38 cellular contexts compared by ENCODE assay signal in genomic region chr1:198590454-198590853, GRCh38. TPM values are rescaled to one million over a fixed set of nuclear protein-coding genes. Genes with fewer than 3 reads are reported as not detected.
"Had no signal": no experiment of that assay in that cellular context is flagged by ENCODE, and none has a peak within 500 bp of the region (broad histone marks: within the 10 kb centered on the region; RNA-seq: fewer than 3 reads in every experiment).

No MANE protein-coding gene starts in this region.

- H3K4me1 ChIP-seq: adrenal gland, breast epithelium, colonic mucosa, esophagus squamous epithelium, gastroesophageal sphincter had no signal

- H3K27me3 Mint-ChIP-seq: activated CD4-positive, alpha-beta memory T cell treated with anti-CD3 and anti-CD28 coated beads for 36 hours; activated CD4-positive, alpha-beta T cell treated with anti-CD3 and anti-CD28 coated beads for 36 hours; activated CD4-positive, alpha-beta T cell treated with anti-CD3 and anti-CD28 coated beads, Interleukin-2, amount 10 ng/mL, durations not matched to agents 24 days and 14 days; activated CD8-positive, alpha-beta memory T cell treated with anti-CD3 and anti-CD28 coated beads, Interleukin-2, amount 10 ng/mL, durations not matched to agents 7 days and 5 days; activated naive CD4-positive, alpha-beta T cell treated with anti-CD3 and anti-CD28 coated beads, Interleukin-2, amount 50 U/mL, for 24 hours; brain had no signal

- H3K36me3 ChIP-seq: adrenal gland, breast epithelium, cardiac muscle cell, colonic mucosa, esophagus squamous epithelium, gastroesophageal sphincter had no signal

- H3K9me3 ChIP-seq: colonic mucosa had no signal

- FAIRE-seq: endometrium, endothelial cell of umbilical vein had no signal

- H3K4me3 Mint-ChIP-seq: activated CD4-positive, alpha-beta memory T cell treated with anti-CD3 and anti-CD28 coated beads for 36 hours; activated CD4-positive, alpha-beta T cell treated with anti-CD3 and anti-CD28 coated beads for 36 hours; activated CD4-positive, alpha-beta T cell treated with anti-CD3 and anti-CD28 coated beads, Interleukin-2, amount 10 ng/mL, durations not matched to agents 24 days and 14 days; activated CD8-positive, alpha-beta memory T cell treated with anti-CD3 and anti-CD28 coated beads, Interleukin-2, amount 10 ng/mL, durations not matched to agents 7 days and 5 days; activated CD8-positive, alpha-beta T cell treated with anti-CD3 and anti-CD28 coated beads, Interleukin-2, amount 10 ng/mL, durations not matched to agents 7 days and 5 days; activated naive CD4-positive, alpha-beta T cell treated with anti-CD3 and anti-CD28 coated beads for 36 hours; activated naive CD4-positive, alpha-beta T cell treated with anti-CD3 and anti-CD28 coated beads, Interleukin-2, amount 50 U/mL, for 24 hours; activated T-helper 1 cell treated with anti-CD3 and anti-CD28 coated beads, Interleukin-12 subunit alpha, Interleukin-12 subunit beta, Interleukin-2, Interleukin-4 antibody, amounts not matched to agents 30 ng/mL and 10 ng/mL and 1 ng/mL, durations not matched to agents 14 hours and 24 hours and 36 hours; brain had no signal

- H3K4me3 ChIP-seq: adrenal gland, breast epithelium, cardiac muscle cell, colonic mucosa, esophagus squamous epithelium, gastroesophageal sphincter had no signal

- H3K27ac ChIP-seq: adrenal gland, breast epithelium, cardiac muscle cell, colonic mucosa, epithelial cell of prostate, esophagus squamous epithelium, gastroesophageal sphincter had no signal

- H3K27me3 ChIP-seq: adrenal gland, breast epithelium, cardiac muscle cell, colonic mucosa, esophagus squamous epithelium, gastroesophageal sphincter had no signal

- H3K4me1 Mint-ChIP-seq: brain had no signal

- H3K36me3 Mint-ChIP-seq: brain had no signal

- DNase-seq: activated CD4-positive, alpha-beta memory T cell treated with anti-CD3 and anti-CD28 coated beads for 36 hours; activated CD4-positive, alpha-beta T cell treated with anti-CD3 and anti-CD28 coated beads for 36 hours; activated CD4-positive, alpha-beta T cell treated with anti-CD3 and anti-CD28 coated beads, Interleukin-2, amount 10 ng/mL, durations not matched to agents 24 days and 14 days; activated CD4-positive, CD25-positive, alpha-beta regulatory T cell; activated CD4-positive, CD25-positive, alpha-beta regulatory T cell treated with anti-CD3 and anti-CD28 coated beads, Interleukin-2, amount 50 U/mL, for 72 hours; activated CD8-positive, alpha-beta memory T cell treated with anti-CD3 and anti-CD28 coated beads, Interleukin-2, amount 10 ng/mL, durations not matched to agents 7 days and 5 days; activated CD8-positive, alpha-beta memory T cell treated with anti-CD3 and anti-CD28 coated beads, Interleukin-2, amount 50 U/mL, for 4 hours; activated CD8-positive, alpha-beta T cell treated with anti-CD3 and anti-CD28 coated beads, Interleukin-2, amount 10 ng/mL, durations not matched to agents 7 days and 5 days; activated effector memory CD4-positive, alpha-beta T cell treated with anti-CD3 and anti-CD28 coated beads, Interleukin-2, amount 50 U/mL, for 16 hours; activated naive CD4-positive, alpha-beta T cell treated with anti-CD3 and anti-CD28 coated beads for 36 hours; activated T-cell treated with anti-CD3 and anti-CD28 coated beads, Interleukin-2, amount 50 U/mL, for 1 hour; activated T-cell treated with anti-CD3 and anti-CD28 coated beads, Interleukin-2, amount 50 U/mL, for 48 hours; adrenal gland; amygdala; aorta; central memory CD4-positive, alpha-beta T cell; cerebellar nuclear complex; colonic mucosa; effector CD8-positive, alpha-beta T cell; esophagus squamous epithelium; foreskin melanocyte; T-helper 2 cell had no signal

- H3K27ac Mint-ChIP-seq: activated CD4-positive, alpha-beta T cell treated with anti-CD3 and anti-CD28 coated beads for 36 hours; activated CD4-positive, alpha-beta T cell treated with anti-CD3 and anti-CD28 coated beads, Interleukin-2, amount 10 ng/mL, durations not matched to agents 24 days and 14 days; activated CD8-positive, alpha-beta memory T cell treated with anti-CD3 and anti-CD28 coated beads, Interleukin-2, amount 10 ng/mL, durations not matched to agents 7 days and 5 days; activated CD8-positive, alpha-beta T cell treated with anti-CD3 and anti-CD28 coated beads, Interleukin-2, amount 10 ng/mL, durations not matched to agents 7 days and 5 days; activated naive CD4-positive, alpha-beta T cell treated with anti-CD3 and anti-CD28 coated beads for 36 hours; activated naive CD4-positive, alpha-beta T cell treated with anti-CD3 and anti-CD28 coated beads, Interleukin-2, amount 50 U/mL, for 24 hours; activated T-helper 1 cell treated with anti-CD3 and anti-CD28 coated beads, Interleukin-12 subunit alpha, Interleukin-12 subunit beta, Interleukin-2, Interleukin-4 antibody, amounts not matched to agents 30 ng/mL and 10 ng/mL and 1 ng/mL, durations not matched to agents 14 hours and 24 hours and 36 hours; activated T-helper 2 cell treated with anti-CD3 and anti-CD28 coated beads, Interferon-gamma antibody, Interleukin-2, Interleukin-4, amounts not matched to agents 10 μg/mL and 5 μg/mL and 100 μg/mL, durations not matched to agents 14 hours and 24 hours and 36 hours; brain had no signal

- ATAC-seq: activated CD4-positive, alpha-beta T cell treated with anti-CD3 and anti-CD28 coated beads for 36 hours; activated CD8-positive, alpha-beta memory T cell treated with anti-CD3 and anti-CD28 coated beads, Interleukin-2, amount 10 ng/mL, durations not matched to agents 7 days and 5 days; activated CD8-positive, alpha-beta T cell treated with anti-CD3 and anti-CD28 coated beads, Interleukin-2, amount 10 ng/mL, durations not matched to agents 7 days and 5 days; gastroesophageal sphincter had no signal

RNA-seq across cellular contexts. Expression of gene PTPRC, which starts 48.4 kb away (rescaled TPM):
- total RNA-seq: cardiac muscle cell, dermis microvascular lymphatic vessel endothelial cell, endothelial cell of umbilical vein, glomerular endothelial cell had no signal
- polyA plus RNA-seq: cardiac muscle cell, endothelial cell of umbilical vein had no signal

RNA-seq across cellular contexts. Expression of gene ATP6V1G3, which starts 50.0 kb away (rescaled TPM):
- total RNA-seq: activated CD4-positive, alpha-beta memory T cell treated with anti-CD3 and anti-CD28 coated beads for 36 hours; activated CD4-positive, alpha-beta T cell treated with anti-CD3 and anti-CD28 coated beads for 36 hours; activated CD4-positive, alpha-beta T cell treated with anti-CD3 and anti-CD28 coated beads, Interleukin-2, amount 10 ng/mL, durations not matched to agents 24 days and 14 days; activated CD8-positive, alpha-beta memory T cell treated with anti-CD3 and anti-CD28 coated beads for 36 hours; activated CD8-positive, alpha-beta memory T cell treated with anti-CD3 and anti-CD28 coated beads, Interleukin-2, amount 10 ng/mL, durations not matched to agents 7 days and 5 days; activated CD8-positive, alpha-beta T cell treated with anti-CD3 and anti-CD28 coated beads, Interleukin-2, amount 10 ng/mL, durations not matched to agents 7 days and 5 days; activated naive CD4-positive, alpha-beta T cell treated with anti-CD3 and anti-CD28 coated beads for 36 hours; activated T-helper 1 cell treated with anti-CD3 and anti-CD28 coated beads, Interleukin-12 subunit alpha, Interleukin-12 subunit beta, Interleukin-2, Interleukin-4 antibody, amounts not matched to agents 30 ng/mL and 10 ng/mL and 1 ng/mL, durations not matched to agents 14 hours and 24 hours and 36 hours; activated T-helper 2 cell treated with anti-CD3 and anti-CD28 coated beads, Interferon-gamma antibody, Interleukin-2, Interleukin-4, amounts not matched to agents 10 μg/mL and 5 μg/mL and 100 μg/mL, durations not matched to agents 14 hours and 24 hours and 36 hours; adrenal gland; aorta; breast epithelium; cardiac muscle cell; colonic mucosa; dermis microvascular lymphatic vessel endothelial cell; endothelial cell of umbilical vein; esophagus squamous epithelium; fibroblast of lung; gastroesophageal sphincter; glomerular endothelial cell; T-helper 1 cell treated with Interleukin-12 subunit alpha and Interleukin-12 subunit beta and Interleukin-4 antibody, amounts not matched to agents 30 ng/mL and 1 ng/mL, for 36 hours had no signal
- polyA plus RNA-seq: adrenal gland, aorta, cardiac muscle cell, endothelial cell of umbilical vein, esophagus, fibroblast of lung had no signal
